Comparison of ENCODE assay signal across 14 cellular contexts in the genomic region with DNA sequence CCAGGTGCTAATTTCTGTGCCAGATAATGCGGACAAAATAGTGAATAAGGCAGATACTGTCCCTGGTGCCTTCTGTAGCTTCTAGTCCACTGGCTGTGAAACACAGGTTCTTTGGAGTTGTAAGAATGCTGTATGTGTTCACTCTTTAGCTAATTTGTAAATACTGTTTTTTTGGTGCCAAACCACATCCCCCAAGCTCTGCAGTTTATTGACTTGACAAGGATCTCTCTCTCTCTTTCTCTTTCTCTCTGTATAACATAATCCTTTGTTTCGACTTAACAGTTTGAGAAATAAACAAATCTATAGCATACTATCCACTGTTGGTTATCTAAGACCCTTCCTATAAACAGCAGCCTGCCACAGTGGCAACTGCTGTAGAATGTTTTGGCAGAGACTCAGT. TPM values are rescaled to one million over a fixed set of nuclear protein-coding genes. Genes with fewer than 3 reads are reported as not detected.
DNase-seq lines count a peak whose midpoint lies in the region; ATAC-seq and TF ChIP-seq lines count a peak whose summit lies in the region.
"Had no signal": no experiment of that assay in that cellular context is flagged by ENCODE, and none has a peak within 500 bp of the region (broad histone marks: within the 10 kb centered on the region; RNA-seq: fewer than 3 reads in every experiment).

No MANE protein-coding gene starts in this region.

- no peak for TF ChIP-seq CTCF in CD8-positive, alpha-beta T cell (IDR thresholded peaks at IDR 0.05)
- no peak for TF ChIP-seq CTCF in nephron progenitor cell (IDR thresholded peaks at IDR 0.05)

- ATAC-seq in CD8-positive, alpha-beta T cell: no peak
- peak; percentile 40 for ATAC-seq in activated naive CD8-positive, alpha-beta T cell treated with anti-CD3 and anti-CD28 coated beads, Interleukin-2, amount 10 ng/mL, durations not matched to agents 7 days and 5 days (ENCODE audit: low read depth)
- ATAC-seq in HG02970 (IDR thresholded peaks at IDR 0.05; ENCODE audit: low FRiP score, unreplicated experiment) (no peak), left lobe of liver (no peak)
- ATAC-seq: right cardiac atrium had no signal

- CTCF ChIA-PET in CD8-positive, alpha-beta T cell (lab: Charles Lee): no interaction called here

- no peak overlapping the region for H3K4me3 ChIP-seq in CD8-positive, alpha-beta T cell (ENCODE audit: low read depth, low read length)
- H3K4me3 ChIP-seq: coronary artery had no signal

- peaks cover 44% of the 10 kb centered on the region for H3K4me1 ChIP-seq in CD8-positive, alpha-beta T cell (ENCODE audit: insufficient read depth, low read length)

- peaks cover 9% of the 10 kb centered on the region for H3K36me3 Mint-ChIP-seq in CD8-positive, alpha-beta T cell
- H3K36me3 Mint-ChIP-seq in activated naive CD8-positive, alpha-beta T cell treated with anti-CD3 and anti-CD28 coated beads, Interleukin-2, amount 10 ng/mL, durations not matched to agents 7 days and 5 days: peaks cover 20% of the 10 kb centered on the region
- H3K36me3 Mint-ChIP-seq in nephron progenitor cell (ENCODE audit: low read depth): peaks cover 51% of the 10 kb centered on the region

- intact Hi-C loops in CD8-positive, alpha-beta T cell (cut with DNase I, micrococcal nuclease): no loop called here

- peaks cover 76% of the 10 kb centered on the region for H3K4me1 Mint-ChIP-seq in CD8-positive, alpha-beta T cell (ENCODE audit: low read depth)
- H3K4me1 Mint-ChIP-seq in activated naive CD8-positive, alpha-beta T cell treated with anti-CD3 and anti-CD28 coated beads, Interleukin-2, amount 10 ng/mL, durations not matched to agents 7 days and 5 days: peaks cover 56% of the 10 kb centered on the region
- H3K4me1 Mint-ChIP-seq in nephron progenitor cell: peaks cover 81% of the 10 kb centered on the region

- H3K27ac ChIP-seq in CD8-positive, alpha-beta T cell (ENCODE audit: low read depth, low read length): no peak overlapping the region
- H3K27ac ChIP-seq: coronary artery had no signal

- peak overlapping the region; percentile 74 for H3K27ac Mint-ChIP-seq in CD8-positive, alpha-beta T cell
- H3K27ac Mint-ChIP-seq in activated naive CD8-positive, alpha-beta T cell treated with anti-CD3 and anti-CD28 coated beads, Interleukin-2, amount 10 ng/mL, durations not matched to agents 7 days and 5 days: peak overlapping the region; percentile 64
- H3K27ac Mint-ChIP-seq in nephron progenitor cell: peak overlapping the region; percentile 57
- H3K27ac Mint-ChIP-seq: activated naive CD4-positive, alpha-beta T cell treated with anti-CD3 and anti-CD28 coated beads for 36 hours had no signal

- H3K9me3 Mint-ChIP-seq in CD8-positive, alpha-beta T cell: no peaks in the 10 kb centered on the region
- H3K9me3 Mint-ChIP-seq in activated naive CD8-positive, alpha-beta T cell treated with anti-CD3 and anti-CD28 coated beads, Interleukin-2, amount 10 ng/mL, durations not matched to agents 7 days and 5 days: no peaks in the 10 kb centered on the region
- H3K9me3 Mint-ChIP-seq in nephron progenitor cell: no peaks in the 10 kb centered on the region
- H3K9me3 Mint-ChIP-seq: activated naive CD4-positive, alpha-beta T cell treated with anti-CD3 and anti-CD28 coated beads for 36 hours had no signal

- POLR2A ChIA-PET in CD8-positive, alpha-beta T cell (lab: Charles Lee): interaction anchor here (0.6 to 1.7 kb wide), 4 partner anchors 11 to 83 kb away, joined by 3 to 7 read pairs (median 4); no protein-coding TSS in a partner anchor
- POLR2A ChIA-PET in activated naive CD8-positive, alpha-beta T cell treated with anti-CD3 and anti-CD28 coated beads, Interleukin-2, amount 10 ng/mL, durations not matched to agents 7 days and 5 days (lab: Charles Lee): interaction anchor here (0.6 to 2.2 kb wide), 2 partner anchors 14 to 28 kb away, joined by 4 to 5 read pairs; no protein-coding TSS in a partner anchor

- no peaks in the 10 kb centered on the region for H3K27me3 Mint-ChIP-seq in CD8-positive, alpha-beta T cell (ENCODE audit: low read depth)
- no peaks in the 10 kb centered on the region for H3K27me3 Mint-ChIP-seq in activated naive CD8-positive, alpha-beta T cell treated with anti-CD3 and anti-CD28 coated beads, Interleukin-2, amount 10 ng/mL, durations not matched to agents 7 days and 5 days
- H3K27me3 Mint-ChIP-seq in nephron progenitor cell (ENCODE audit: low read depth, poor library complexity): peaks cover 4% of the 10 kb centered on the region

- H3K27me3 ChIP-seq in CD8-positive, alpha-beta T cell (ENCODE audit: insufficient read depth, low read length): no peaks in the 10 kb centered on the region

- no peak for DNase-seq in CD8-positive, alpha-beta T cell
- peak; percentile 60 for DNase-seq in M059J (ENCODE audit: low read depth)
- no peak for DNase-seq in activated naive CD8-positive, alpha-beta T cell treated with anti-CD3 and anti-CD28 coated beads, Interleukin-2, amount 10 ng/mL, durations not matched to agents 7 days and 5 days
- DNase-seq in nephron progenitor cell: no peak
- no peak for DNase-seq in left lobe of liver (ENCODE audit: low spot score)
- DNase-seq in SIG-M5 (lab: John Stamatoyannopoulos, UW): no peak
- DNase-seq: activated CD4-positive, CD25-positive, alpha-beta regulatory T cell treated with anti-CD3 and anti-CD28 coated beads, Interleukin-2, amount 50 U/mL, for 72 hours; activated naive CD4-positive, alpha-beta T cell treated with anti-CD3 and anti-CD28 coated beads for 36 hours; NCI-H146; NCI-H524 treated with DMSO at 0.1 percent for 48 hours; right cardiac atrium; substantia nigra had no signal

- no peaks in the 10 kb centered on the region for H3K36me3 ChIP-seq in CD8-positive, alpha-beta T cell (ENCODE audit: insufficient read depth, low read length)

- H3K9me3 ChIP-seq in CD8-positive, alpha-beta T cell (ENCODE audit: low read length): no peaks in the 10 kb centered on the region

- H3K4me3 Mint-ChIP-seq in CD8-positive, alpha-beta T cell: peak overlapping the region; percentile 30
- H3K4me3 Mint-ChIP-seq in activated naive CD8-positive, alpha-beta T cell treated with anti-CD3 and anti-CD28 coated beads, Interleukin-2, amount 10 ng/mL, durations not matched to agents 7 days and 5 days: peak overlapping the region; percentile 53
- H3K4me3 Mint-ChIP-seq in nephron progenitor cell: no peak overlapping the region
- H3K4me3 Mint-ChIP-seq: activated naive CD4-positive, alpha-beta T cell treated with anti-CD3 and anti-CD28 coated beads for 36 hours had no signal

RNA-seq across cellular contexts. Expression of a gene that starts 7.5 kb away (rescaled TPM):
- 10 to 100 TPM; 25.4 to 29.0 TPM for total RNA-seq in CD8-positive, alpha-beta T cell
- total RNA-seq in M059J (2014; rRNA removed; shearing (Covaris generic)): 32.6 and 46.7 TPM in 2 replicates
- total RNA-seq in activated naive CD8-positive, alpha-beta T cell treated with anti-CD3 and anti-CD28 coated beads, Interleukin-2, amount 10 ng/mL, durations not matched to agents 7 days and 5 days: 10 to 100 TPM; 74.1 to 75.9 TPM
- 17.1 TPM for total RNA-seq in left lobe of liver
